1 cellular context compared by ENCODE assay signal in the genomic region with DNA sequence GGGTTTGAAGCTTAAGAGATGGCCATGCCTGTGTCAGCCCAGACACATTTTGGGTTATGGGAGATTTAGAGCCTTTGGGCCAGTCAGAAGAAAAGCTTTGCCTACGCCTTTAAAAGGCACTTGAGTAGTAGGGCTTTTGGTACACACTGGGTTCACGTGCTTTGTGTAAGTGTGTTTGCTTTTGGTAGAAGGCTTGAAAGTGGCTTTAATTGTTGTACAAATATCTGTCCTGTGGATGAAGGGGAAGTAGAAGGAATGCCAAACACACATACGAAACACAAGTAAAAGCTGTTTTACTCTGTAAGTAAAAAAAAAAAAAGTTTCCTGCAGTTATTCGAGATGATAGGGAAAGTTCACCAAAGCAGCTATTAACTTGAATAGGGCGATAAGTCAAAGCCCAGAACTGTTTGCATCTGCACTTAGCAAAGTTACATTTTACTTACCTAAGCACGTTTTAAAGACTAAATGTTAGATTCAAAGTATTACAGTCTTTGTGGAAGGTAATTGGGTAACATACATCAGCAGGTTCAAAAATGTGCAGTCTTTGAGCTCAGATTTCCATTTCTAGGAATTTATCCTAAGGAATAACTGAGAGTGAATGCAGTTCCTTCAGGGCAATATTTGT.
TF ChIP-seq lines count a peak whose summit lies in the region.

No MANE protein-coding gene starts in this region.

TF ChIP-seq in HepG2, 621 proteins besides CTCF, POLR2A, EP300 and RAD21 (continued from another document and continues in another):
- TF ChIP-seq, protein P1, sequence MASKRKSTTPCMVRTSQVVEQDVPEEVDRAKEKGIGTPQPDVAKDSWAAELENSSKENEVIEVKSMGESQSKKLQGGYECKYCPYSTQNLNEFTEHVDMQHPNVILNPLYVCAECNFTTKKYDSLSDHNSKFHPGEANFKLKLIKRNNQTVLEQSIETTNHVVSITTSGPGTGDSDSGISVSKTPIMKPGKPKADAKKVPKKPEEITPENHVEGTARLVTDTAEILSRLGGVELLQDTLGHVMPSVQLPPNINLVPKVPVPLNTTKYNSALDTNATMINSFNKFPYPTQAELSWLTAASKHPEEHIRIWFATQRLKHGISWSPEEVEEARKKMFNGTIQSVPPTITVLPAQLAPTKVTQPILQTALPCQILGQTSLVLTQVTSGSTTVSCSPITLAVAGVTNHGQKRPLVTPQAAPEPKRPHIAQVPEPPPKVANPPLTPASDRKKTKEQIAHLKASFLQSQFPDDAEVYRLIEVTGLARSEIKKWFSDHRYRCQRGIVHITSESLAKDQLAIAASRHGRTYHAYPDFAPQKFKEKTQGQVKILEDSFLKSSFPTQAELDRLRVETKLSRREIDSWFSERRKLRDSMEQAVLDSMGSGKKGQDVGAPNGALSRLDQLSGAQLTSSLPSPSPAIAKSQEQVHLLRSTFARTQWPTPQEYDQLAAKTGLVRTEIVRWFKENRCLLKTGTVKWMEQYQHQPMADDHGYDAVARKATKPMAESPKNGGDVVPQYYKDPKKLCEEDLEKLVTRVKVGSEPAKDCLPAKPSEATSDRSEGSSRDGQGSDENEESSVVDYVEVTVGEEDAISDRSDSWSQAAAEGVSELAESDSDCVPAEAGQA (IDR thresholded peaks at IDR 0.05; ENCODE audit: low read depth), result no peak
- TF ChIP-seq, protein P1 (CRISPR knock-in tag; IDR thresholded peaks at IDR 0.05; ENCODE audit: borderline replicate concordance), result no peak
- TF ChIP-seq ZNF557 (CRISPR knock-in tag; IDR thresholded peaks at IDR 0.05) (peak; percentile 62), KDM6A (CRISPR knock-in tag; IDR thresholded peaks at IDR 0.05; ENCODE audit: low read depth) (peak; percentile 20; the same call in 1 of the 2 replicates), MTF1 (CRISPR knock-in tag; IDR thresholded peaks at IDR 0.05) (no peak), HCFC1 (IDR thresholded peaks at IDR 0.05; ENCODE audit: low read depth, low read length) (no peak), ZBTB1 (CRISPR knock-in tag; IDR thresholded peaks at IDR 0.05; ENCODE audit: borderline replicate concordance) (no peak), REPIN1 (CRISPR knock-in tag; IDR thresholded peaks at IDR 0.05; ENCODE audit: borderline replicate concordance, low read depth) (peak; percentile 83; the same call in 1 of the 2 replicates), PCBP1 (IDR thresholded peaks at IDR 0.05; ENCODE audit: borderline replicate concordance, low read depth, low read length) (no peak), ETV6 (CRISPR knock-in tag; conservative IDR thresholded peaks at IDR 0.05) (no peak), ZFP41 (CRISPR knock-in tag; IDR thresholded peaks at IDR 0.05; ENCODE audit: borderline replicate concordance) (no peak), TRIM22 (IDR thresholded peaks at IDR 0.05) (no peak), ZNF589 (CRISPR knock-in tag; conservative IDR thresholded peaks at IDR 0.05) (no peak), ZNF552 (CRISPR knock-in tag; IDR thresholded peaks at IDR 0.05; ENCODE audit: borderline replicate concordance) (no peak), PRPF4 (IDR thresholded peaks at IDR 0.05; ENCODE audit: low read depth, low read length, poor library complexity, severe bottlenecking) (no peak), RFXAP (CRISPR knock-in tag; IDR thresholded peaks at IDR 0.05; ENCODE audit: borderline replicate concordance) (0 out of 2 replicates have a peak, but pooled peaks have one; percentile 58), ATAD3A (CRISPR knock-in tag; IDR thresholded peaks at IDR 0.05) (no peak), ZNF510 (CRISPR knock-in tag; IDR thresholded peaks at IDR 0.05; ENCODE audit: low read depth) (no peak), DMAP1 (CRISPR knock-in tag; IDR thresholded peaks at IDR 0.05) (0 out of 2 replicates have a peak, but pooled peaks have one; percentile 68), ARID3A (IDR thresholded peaks at IDR 0.05; ENCODE audit: low read depth, low read length) (no peak), ZFP90 (CRISPR knock-in tag; IDR thresholded peaks at IDR 0.05; ENCODE audit: borderline replicate concordance) (no peak), ZNF629 (CRISPR knock-in tag; conservative IDR thresholded peaks at IDR 0.05) (0 out of 2 replicates have a peak, but pooled peaks have one; percentile 21), KAT8 (CRISPR knock-in tag; IDR thresholded peaks at IDR 0.05) (peak; percentile 55; the same call in 1 of the 2 replicates), RFX1 (IDR thresholded peaks at IDR 0.05) (no peak), ZNF782 (CRISPR knock-in tag; IDR thresholded peaks at IDR 0.05; ENCODE audit: borderline replicate concordance) (no peak), RBFOX2 (IDR thresholded peaks at IDR 0.05; ENCODE audit: low read depth, low read length) (no peak), ZBTB3 (CRISPR knock-in tag; IDR thresholded peaks at IDR 0.05; ENCODE audit: borderline replicate concordance, low read depth) (no peak), ZNF431 (CRISPR knock-in tag; IDR thresholded peaks at IDR 0.05; ENCODE audit: borderline replicate concordance, low read depth) (no peak)
- TF ChIP-seq, protein P2, sequence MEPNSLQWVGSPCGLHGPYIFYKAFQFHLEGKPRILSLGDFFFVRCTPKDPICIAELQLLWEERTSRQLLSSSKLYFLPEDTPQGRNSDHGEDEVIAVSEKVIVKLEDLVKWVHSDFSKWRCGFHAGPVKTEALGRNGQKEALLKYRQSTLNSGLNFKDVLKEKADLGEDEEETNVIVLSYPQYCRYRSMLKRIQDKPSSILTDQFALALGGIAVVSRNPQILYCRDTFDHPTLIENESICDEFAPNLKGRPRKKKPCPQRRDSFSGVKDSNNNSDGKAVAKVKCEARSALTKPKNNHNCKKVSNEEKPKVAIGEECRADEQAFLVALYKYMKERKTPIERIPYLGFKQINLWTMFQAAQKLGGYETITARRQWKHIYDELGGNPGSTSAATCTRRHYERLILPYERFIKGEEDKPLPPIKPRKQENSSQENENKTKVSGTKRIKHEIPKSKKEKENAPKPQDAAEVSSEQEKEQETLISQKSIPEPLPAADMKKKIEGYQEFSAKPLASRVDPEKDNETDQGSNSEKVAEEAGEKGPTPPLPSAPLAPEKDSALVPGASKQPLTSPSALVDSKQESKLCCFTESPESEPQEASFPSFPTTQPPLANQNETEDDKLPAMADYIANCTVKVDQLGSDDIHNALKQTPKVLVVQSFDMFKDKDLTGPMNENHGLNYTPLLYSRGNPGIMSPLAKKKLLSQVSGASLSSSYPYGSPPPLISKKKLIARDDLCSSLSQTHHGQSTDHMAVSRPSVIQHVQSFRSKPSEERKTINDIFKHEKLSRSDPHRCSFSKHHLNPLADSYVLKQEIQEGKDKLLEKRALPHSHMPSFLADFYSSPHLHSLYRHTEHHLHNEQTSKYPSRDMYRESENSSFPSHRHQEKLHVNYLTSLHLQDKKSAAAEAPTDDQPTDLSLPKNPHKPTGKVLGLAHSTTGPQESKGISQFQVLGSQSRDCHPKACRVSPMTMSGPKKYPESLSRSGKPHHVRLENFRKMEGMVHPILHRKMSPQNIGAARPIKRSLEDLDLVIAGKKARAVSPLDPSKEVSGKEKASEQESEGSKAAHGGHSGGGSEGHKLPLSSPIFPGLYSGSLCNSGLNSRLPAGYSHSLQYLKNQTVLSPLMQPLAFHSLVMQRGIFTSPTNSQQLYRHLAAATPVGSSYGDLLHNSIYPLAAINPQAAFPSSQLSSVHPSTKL (CRISPR knock-in tag; IDR thresholded peaks at IDR 0.05), result peak; percentile 96
- TF ChIP-seq, protein P3, sequence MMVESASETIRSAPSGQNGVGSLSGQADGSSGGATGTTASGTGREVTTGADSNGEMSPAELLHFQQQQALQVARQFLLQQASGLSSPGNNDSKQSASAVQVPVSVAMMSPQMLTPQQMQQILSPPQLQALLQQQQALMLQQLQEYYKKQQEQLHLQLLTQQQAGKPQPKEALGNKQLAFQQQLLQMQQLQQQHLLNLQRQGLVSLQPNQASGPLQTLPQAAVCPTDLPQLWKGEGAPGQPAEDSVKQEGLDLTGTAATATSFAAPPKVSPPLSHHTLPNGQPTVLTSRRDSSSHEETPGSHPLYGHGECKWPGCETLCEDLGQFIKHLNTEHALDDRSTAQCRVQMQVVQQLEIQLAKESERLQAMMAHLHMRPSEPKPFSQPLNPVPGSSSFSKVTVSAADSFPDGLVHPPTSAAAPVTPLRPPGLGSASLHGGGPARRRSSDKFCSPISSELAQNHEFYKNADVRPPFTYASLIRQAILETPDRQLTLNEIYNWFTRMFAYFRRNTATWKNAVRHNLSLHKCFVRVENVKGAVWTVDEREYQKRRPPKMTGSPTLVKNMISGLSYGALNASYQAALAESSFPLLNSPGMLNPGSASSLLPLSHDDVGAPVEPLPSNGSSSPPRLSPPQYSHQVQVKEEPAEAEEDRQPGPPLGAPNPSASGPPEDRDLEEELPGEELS (CRISPR knock-in tag; IDR thresholded peaks at IDR 0.05), result peak; percentile 92
- TF ChIP-seq, protein P4, sequence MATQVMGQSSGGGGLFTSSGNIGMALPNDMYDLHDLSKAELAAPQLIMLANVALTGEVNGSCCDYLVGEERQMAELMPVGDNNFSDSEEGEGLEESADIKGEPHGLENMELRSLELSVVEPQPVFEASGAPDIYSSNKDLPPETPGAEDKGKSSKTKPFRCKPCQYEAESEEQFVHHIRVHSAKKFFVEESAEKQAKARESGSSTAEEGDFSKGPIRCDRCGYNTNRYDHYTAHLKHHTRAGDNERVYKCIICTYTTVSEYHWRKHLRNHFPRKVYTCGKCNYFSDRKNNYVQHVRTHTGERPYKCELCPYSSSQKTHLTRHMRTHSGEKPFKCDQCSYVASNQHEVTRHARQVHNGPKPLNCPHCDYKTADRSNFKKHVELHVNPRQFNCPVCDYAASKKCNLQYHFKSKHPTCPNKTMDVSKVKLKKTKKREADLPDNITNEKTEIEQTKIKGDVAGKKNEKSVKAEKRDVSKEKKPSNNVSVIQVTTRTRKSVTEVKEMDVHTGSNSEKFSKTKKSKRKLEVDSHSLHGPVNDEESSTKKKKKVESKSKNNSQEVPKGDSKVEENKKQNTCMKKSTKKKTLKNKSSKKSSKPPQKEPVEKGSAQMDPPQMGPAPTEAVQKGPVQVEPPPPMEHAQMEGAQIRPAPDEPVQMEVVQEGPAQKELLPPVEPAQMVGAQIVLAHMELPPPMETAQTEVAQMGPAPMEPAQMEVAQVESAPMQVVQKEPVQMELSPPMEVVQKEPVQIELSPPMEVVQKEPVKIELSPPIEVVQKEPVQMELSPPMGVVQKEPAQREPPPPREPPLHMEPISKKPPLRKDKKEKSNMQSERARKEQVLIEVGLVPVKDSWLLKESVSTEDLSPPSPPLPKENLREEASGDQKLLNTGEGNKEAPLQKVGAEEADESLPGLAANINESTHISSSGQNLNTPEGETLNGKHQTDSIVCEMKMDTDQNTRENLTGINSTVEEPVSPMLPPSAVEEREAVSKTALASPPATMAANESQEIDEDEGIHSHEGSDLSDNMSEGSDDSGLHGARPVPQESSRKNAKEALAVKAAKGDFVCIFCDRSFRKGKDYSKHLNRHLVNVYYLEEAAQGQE (IDR thresholded peaks at IDR 0.05; ENCODE audit: borderline replicate concordance in 1 of 2, low read depth in 1 of 2, low read length in 2 of 2), result no peak
- TF ChIP-seq, protein P5, sequence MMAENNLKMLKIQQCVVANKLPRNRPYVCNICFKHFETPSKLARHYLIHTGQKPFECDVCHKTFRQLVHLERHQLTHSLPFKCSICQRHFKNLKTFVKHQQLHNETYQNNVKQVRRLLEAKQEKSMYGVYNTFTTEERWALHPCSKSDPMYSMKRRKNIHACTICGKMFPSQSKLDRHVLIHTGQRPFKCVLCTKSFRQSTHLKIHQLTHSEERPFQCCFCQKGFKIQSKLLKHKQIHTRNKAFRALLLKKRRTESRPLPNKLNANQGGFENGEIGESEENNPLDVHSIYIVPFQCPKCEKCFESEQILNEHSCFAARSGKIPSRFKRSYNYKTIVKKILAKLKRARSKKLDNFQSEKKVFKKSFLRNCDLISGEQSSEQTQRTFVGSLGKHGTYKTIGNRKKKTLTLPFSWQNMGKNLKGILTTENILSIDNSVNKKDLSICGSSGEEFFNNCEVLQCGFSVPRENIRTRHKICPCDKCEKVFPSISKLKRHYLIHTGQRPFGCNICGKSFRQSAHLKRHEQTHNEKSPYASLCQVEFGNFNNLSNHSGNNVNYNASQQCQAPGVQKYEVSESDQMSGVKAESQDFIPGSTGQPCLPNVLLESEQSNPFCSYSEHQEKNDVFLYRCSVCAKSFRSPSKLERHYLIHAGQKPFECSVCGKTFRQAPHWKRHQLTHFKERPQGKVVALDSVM (CRISPR knock-in tag; IDR thresholded peaks at IDR 0.05), result no peak
- TF ChIP-seq, protein P6, sequence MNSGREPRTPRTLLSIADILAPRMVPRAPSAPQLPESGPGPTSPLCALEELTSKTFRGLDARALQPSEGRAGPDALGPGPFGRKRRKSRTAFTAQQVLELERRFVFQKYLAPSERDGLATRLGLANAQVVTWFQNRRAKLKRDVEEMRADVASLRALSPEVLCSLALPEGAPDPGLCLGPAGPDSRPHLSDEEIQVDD (CRISPR knock-in tag; IDR thresholded peaks at IDR 0.05; ENCODE audit: borderline replicate concordance), result no peak
